In genomic region chr1:53947172-53947835, GRCh38 we compare ENCODE assay signal across 7 cellular contexts. TPM values are rescaled to one million over a fixed set of nuclear protein-coding genes. Genes with fewer than 3 reads are reported as not detected.
DNase-seq lines count a peak whose midpoint lies in the region; ATAC-seq and TF ChIP-seq lines count a peak whose summit lies in the region.

No MANE protein-coding gene starts in this region.

- H3K36me3 ChIP-seq in SJSA1: peaks cover 50% of the 10 kb centered on the region

- no peak for ATAC-seq in HG02938 (IDR thresholded peaks at IDR 0.05; ENCODE audit: unreplicated experiment)
- no peak for ATAC-seq in activated CD4-positive, CD25-positive, alpha-beta regulatory T cell treated with anti-CD3 and anti-CD28 coated beads, Interleukin-2, amount 50 U/mL, for 24 hours

- no peak overlapping the region for H3K18ac ChIP-seq in H9 (ENCODE audit: insufficient read length, low read depth, low read length)

- H3K4me1 ChIP-seq in H9 (ENCODE audit: insufficient read depth, low read length) (peaks cover 5% of the 10 kb centered on the region), SJSA1 (replicated peaks) (peaks cover 14% of the 10 kb centered on the region)

- H4K5ac ChIP-seq in H9 (ENCODE audit: insufficient read length, low read depth, low read length): no peak overlapping the region

- H3K27ac ChIP-seq in H9 (ENCODE audit: insufficient read length, low read depth, low read length) (no peak overlapping the region), SJSA1 (no peak overlapping the region)

- H3K27me3 Mint-ChIP-seq in H9 (ENCODE audit: low read depth): no peaks in the 10 kb centered on the region; the same call in none of the 2 replicates

- no peak overlapping the region for H2BK20ac ChIP-seq in H9 (ENCODE audit: low read depth, low read length, poor library complexity, severe bottlenecking)

- no peak overlapping the region for H2BK12ac ChIP-seq in H9 (ENCODE audit: insufficient read length, low read depth, low read length)

- H3K4me1 Mint-ChIP-seq in H9: peaks cover 57 to 69% of the 10 kb centered on the region in 2 experiments

- no peak overlapping the region for H2BK15ac ChIP-seq in H9 (ENCODE audit: low read depth, low read length)

- H3K4me3 ChIP-seq in SJSA1 (peak overlapping the region; percentile 86), fibroblast of mammary gland (ENCODE audit: control insufficient read depth, low read depth, low read length) (peak overlapping the region; percentile 57), skeletal muscle cell (ENCODE audit: low read depth, low read length) (peak overlapping the region; percentile 70)

- no peaks in the 10 kb centered on the region for H3K79me1 ChIP-seq in H9 (ENCODE audit: insufficient read depth, low read depth, low read length, poor library complexity, severe bottlenecking)

- H3K9me3 ChIP-seq in H9 (ENCODE audit: control insufficient read depth, low read depth, low read length): no peaks in the 10 kb centered on the region
- no peaks in the 10 kb centered on the region for H3K9me3 ChIP-seq in SJSA1 (replicated peaks)

- no CpG with 5 or more reads among the region's 6 CpGs for WGBS in H9 (ENCODE audit: extremely low coverage, insufficient read length, low lambda C conversion rate)

- H4K91ac ChIP-seq in H9 (ENCODE audit: insufficient read length, low read depth, low read length): no peak overlapping the region

- H3K27me3 ChIP-seq in H9 (ENCODE audit: insufficient read depth, low read length): no peaks in the 10 kb centered on the region
- H3K27me3 ChIP-seq in SJSA1 (replicated peaks): no peaks in the 10 kb centered on the region

- H3K14ac ChIP-seq in H9 (ENCODE audit: insufficient read depth, low read length): no peak overlapping the region

- H4K20me1 ChIP-seq in H9 (ENCODE audit: control insufficient read depth, insufficient read depth, insufficient read length): no peaks in the 10 kb centered on the region

- H3K23me2 ChIP-seq in H9 (ENCODE audit: insufficient read length, low read depth, low read length, poor library complexity, severe bottlenecking): peaks cover 13% of the 10 kb centered on the region

- peak overlapping the region; percentile 7 for H3K9ac ChIP-seq in H9 (ENCODE audit: extremely low read depth, insufficient read length, low read length)

- no peak overlapping the region for H3K4ac ChIP-seq in H9 (ENCODE audit: low read depth, low read length)

- no peak for DNase-seq in H9
- no peak for DNase-seq in SJSA1 (ENCODE audit: low read depth in 1 of 2, low spot score in 2 of 2)
- DNase-seq in fibroblast of mammary gland (ENCODE audit: low read depth): no peak
- no peak for DNase-seq in skeletal muscle cell (ENCODE audit: low read depth)
- no peak for DNase-seq in DMS153 treated with DMSO at 0.1 percent for 48 hours (lab: John Stamatoyannopoulos, UW; ENCODE audit: unreplicated experiment)

- H2BK5ac ChIP-seq in H9 (ENCODE audit: insufficient read length, low read length): no peak overlapping the region

- H3K9me3 Mint-ChIP-seq in H9: no peaks in the 10 kb centered on the region

- H4K8ac ChIP-seq in H9 (replicated peaks; ENCODE audit: insufficient read length, low read depth, low read length): no peak overlapping the region

- no peak overlapping the region for H2BK120ac ChIP-seq in H9 (ENCODE audit: low read depth, low read length, poor library complexity, severe bottlenecking)

- no peak overlapping the region for H3T11ph ChIP-seq in H9 (ENCODE audit: low read length)

- H3K4me3 Mint-ChIP-seq in H9: peak overlapping the region; percentile 91

- H2AK5ac ChIP-seq in H9 (ENCODE audit: insufficient read length, low read length): no peak overlapping the region

- no peak for TF ChIP-seq CTCF in H9 (conservative IDR thresholded peaks at IDR 0.05)
- no peak for TF ChIP-seq CTCF in fibroblast of mammary gland (conservative IDR thresholded peaks at IDR 0.05; ENCODE audit: control insufficient read depth, insufficient read depth, low read depth, low read length)

- H3K56ac ChIP-seq in H9 (ENCODE audit: insufficient read length, low read depth, low read length): no peak overlapping the region

- peak overlapping the region; percentile 94 for H3K4me2 ChIP-seq in H9 (ENCODE audit: insufficient read depth, insufficient read length, low read length)

- no peak overlapping the region for H3K23ac ChIP-seq in H9 (ENCODE audit: insufficient read length, low read depth, low read length)

- no peaks in the 10 kb centered on the region; the same call in 1 of the 2 replicates for H3K79me2 ChIP-seq in H9 (ENCODE audit: insufficient read depth, low read length)

- H3K36me3 Mint-ChIP-seq in H9 (ENCODE audit: insufficient read depth in 1 of 3, low read depth in 3 of 3): peaks cover 5 to 22% (median 8%) of the 10 kb centered on the region in 3 experiments

- H3K27ac Mint-ChIP-seq in H9: peak overlapping the region in 2 of 3 experiments; percentile 63 to 88; a peak in 4 of 7 replicates

- no peak overlapping the region for H2AFZ ChIP-seq in H9 (ENCODE audit: low read length)

RNA-seq across cellular contexts. Expression of gene LRRC42, which starts 1.2 kb away (rescaled TPM):
- total RNA-seq in H9 (2021): 36.3 and 38.2 TPM in 2 replicates
- total RNA-seq in SJSA1 (2014; rRNA removed; shearing (Covaris generic)): 39.9 and 46.7 TPM in 2 replicates

RNA-seq across cellular contexts. Expression of gene IFT25, which starts 1.8 kb away (rescaled TPM):
- 33.6 and 36.8 TPM in 2 replicates for total RNA-seq in H9 (2021)
- total RNA-seq in SJSA1 (2014; rRNA removed; shearing (Covaris generic)): 61.5 and 81.6 TPM in 2 replicates

RNA-seq across cellular contexts. Expression of gene DIO1, which starts 53.3 kb away (rescaled TPM):
- total RNA-seq in H9 (2021): not detected in 2 replicates
- total RNA-seq in SJSA1 (2014; rRNA removed; shearing (Covaris generic)): not detected in 2 replicates

RNA-seq across cellular contexts. Expression of gene YIPF1, which starts 57.7 kb away (rescaled TPM):
- total RNA-seq in H9 (2021): 29.1 and 33.1 TPM in 2 replicates
- 21.7 and 28.4 TPM in 2 replicates for total RNA-seq in SJSA1 (2014; rRNA removed; shearing (Covaris generic))
